In the genomic region with DNA sequence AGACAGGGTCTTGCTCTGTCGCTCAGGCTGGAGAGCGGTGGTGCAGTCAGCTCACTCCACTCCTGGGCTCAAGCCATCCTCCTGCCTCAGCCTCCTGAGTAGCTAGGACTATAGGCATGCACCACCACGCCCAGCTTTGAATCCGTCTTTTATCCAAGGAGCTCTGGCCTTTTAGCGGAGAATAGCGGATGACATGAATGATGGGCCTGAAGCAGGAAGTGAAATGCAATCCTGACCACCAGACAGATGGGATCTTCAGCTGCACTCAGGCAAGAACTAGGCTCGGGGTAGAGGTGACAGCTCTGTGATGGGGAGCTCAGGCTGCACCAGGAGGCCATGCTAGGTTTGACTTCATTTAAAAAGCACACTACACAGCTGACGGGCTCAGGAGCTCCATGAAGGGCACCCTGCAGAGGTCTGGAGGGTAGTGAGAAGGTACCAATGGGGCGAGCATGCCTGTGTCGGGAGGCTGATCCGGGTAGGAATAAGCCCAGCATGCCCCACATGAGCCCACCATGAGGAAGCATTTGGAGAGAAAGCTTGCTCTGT, we compare ENCODE assay signal across 16 cellular contexts.
"Had no signal": no experiment of that assay in that cellular context is flagged by ENCODE, and none has a peak within 500 bp of the region (broad histone marks: within the 10 kb centered on the region; RNA-seq: fewer than 3 reads in every experiment).

No MANE protein-coding gene starts in this region.

- H3K27me3 Mint-ChIP-seq: activated CD8-positive, alpha-beta memory T cell treated with anti-CD3 and anti-CD28 coated beads, Interleukin-2, amount 10 ng/mL, durations not matched to agents 7 days and 5 days; activated T-cell treated with anti-CD3 and anti-CD28 coated beads, Interleukin-2, amount 50 U/mL, for 24 hours; effector memory CD8-positive, alpha-beta T cell; naive thymus-derived CD4-positive, alpha-beta T cell had no signal

- H3K9me3 Mint-ChIP-seq: activated T-cell treated with anti-CD3 and anti-CD28 coated beads, Interleukin-2, amount 50 U/mL, for 24 hours; effector memory CD8-positive, alpha-beta T cell; naive thymus-derived CD4-positive, alpha-beta T cell had no signal

- H3K9me3 ChIP-seq: body of pancreas, sigmoid colon, thyroid gland had no signal

- ATAC-seq: activated CD8-positive, alpha-beta memory T cell treated with anti-CD3 and anti-CD28 coated beads, Interleukin-2, amount 10 ng/mL, durations not matched to agents 7 days and 5 days; body of pancreas; effector memory CD8-positive, alpha-beta T cell; naive thymus-derived CD4-positive, alpha-beta T cell had no signal

- H3K27me3 ChIP-seq: body of pancreas, sigmoid colon, thyroid gland had no signal

- H3K4me3 ChIP-seq: body of pancreas, sigmoid colon, thyroid gland had no signal

- H3K4me1 ChIP-seq: sigmoid colon, thyroid gland had no signal

- H3K27ac Mint-ChIP-seq: activated CD8-positive, alpha-beta memory T cell treated with anti-CD3 and anti-CD28 coated beads, Interleukin-2, amount 10 ng/mL, durations not matched to agents 7 days and 5 days; activated T-cell treated with anti-CD3 and anti-CD28 coated beads, Interleukin-2, amount 50 U/mL, for 24 hours had no signal

- DNase-seq: activated CD4-positive, alpha-beta T cell treated with anti-CD3 and anti-CD28 coated beads, Interleukin-2, amount 50 U/mL, for 1 hour; activated CD8-positive, alpha-beta memory T cell treated with anti-CD3 and anti-CD28 coated beads, Interleukin-2, amount 10 ng/mL, durations not matched to agents 7 days and 5 days; activated gamma-delta T cell treated with Interleukin-2 at 50 U/mL for 16 hours; activated T-cell treated with anti-CD3 and anti-CD28 coated beads, Interleukin-2, amount 50 U/mL, for 24 hours; amniotic stem cell; body of pancreas; central memory CD4-positive, alpha-beta T cell; cortex of kidney; effector memory CD8-positive, alpha-beta T cell; hypothalamus; left cardiac atrium; naive thymus-derived CD4-positive, alpha-beta T cell; occipital lobe; SHP77 treated with DMSO at 0.1 percent for 48 hours; sigmoid colon; thyroid gland had no signal

- H3K4me3 Mint-ChIP-seq: activated CD8-positive, alpha-beta memory T cell treated with anti-CD3 and anti-CD28 coated beads, Interleukin-2, amount 10 ng/mL, durations not matched to agents 7 days and 5 days; activated T-cell treated with anti-CD3 and anti-CD28 coated beads, Interleukin-2, amount 50 U/mL, for 24 hours; naive thymus-derived CD4-positive, alpha-beta T cell had no signal

- H3K27ac ChIP-seq: body of pancreas, sigmoid colon, thyroid gland had no signal
